15 cellular contexts compared by ENCODE assay signal in genomic region chr10:15238553-15239335, GRCh38.
DNase-seq lines count a peak whose midpoint lies in the region; ATAC-seq and TF ChIP-seq lines count a peak whose summit lies in the region.
"Had no signal": no experiment of that assay in that cellular context is flagged by ENCODE, and none has a peak within 500 bp of the region (broad histone marks: within the 10 kb centered on the region; RNA-seq: fewer than 3 reads in every experiment).

No MANE protein-coding gene starts in this region.

- POLR2A ChIA-PET in activated CD8-positive, alpha-beta T cell treated with anti-CD3 and anti-CD28 coated beads for 36 hours (lab: Charles Lee) = no interaction called here

- H3K9me3 Mint-ChIP-seq in activated CD8-positive, alpha-beta memory T cell treated with anti-CD3 and anti-CD28 coated beads, Interleukin-2, amount 10 ng/mL, durations not matched to agents 7 days and 5 days (ENCODE audit: low read depth) = no peaks in the 10 kb centered on the region
- no peaks in the 10 kb centered on the region for H3K9me3 Mint-ChIP-seq in activated CD8-positive, alpha-beta T cell treated with anti-CD3 and anti-CD28 coated beads for 36 hours
- no peaks in the 10 kb centered on the region for H3K9me3 Mint-ChIP-seq in stimulated activated naive B cell treated with anti-CD40 and anti-IgM and Interleukin-4, amounts not matched to agents 10 μg/mL and 1 μg/mL and 100 μg/mL, for 72 hours

- H3K27me3 Mint-ChIP-seq in activated CD8-positive, alpha-beta memory T cell treated with anti-CD3 and anti-CD28 coated beads, Interleukin-2, amount 10 ng/mL, durations not matched to agents 7 days and 5 days = peaks cover 3% of the 10 kb centered on the region
- no peaks in the 10 kb centered on the region for H3K27me3 Mint-ChIP-seq in activated CD8-positive, alpha-beta T cell treated with anti-CD3 and anti-CD28 coated beads for 36 hours
- H3K27me3 Mint-ChIP-seq in stimulated activated naive B cell treated with anti-CD40 and anti-IgM and Interleukin-4, amounts not matched to agents 10 μg/mL and 1 μg/mL and 100 μg/mL, for 72 hours = no peaks in the 10 kb centered on the region

- ATAC-seq in activated CD8-positive, alpha-beta memory T cell treated with anti-CD3 and anti-CD28 coated beads, Interleukin-2, amount 10 ng/mL, durations not matched to agents 7 days and 5 days = peak; percentile 53
- ATAC-seq in activated CD8-positive, alpha-beta T cell treated with anti-CD3 and anti-CD28 coated beads for 36 hours = peak; percentile 85
- no peak for ATAC-seq in GM21825 (IDR thresholded peaks at IDR 0.05; ENCODE audit: unreplicated experiment)
- no peak for ATAC-seq in stimulated activated naive B cell treated with anti-CD40 and anti-IgM and Interleukin-4, amounts not matched to agents 10 μg/mL and 1 μg/mL and 100 μg/mL, for 72 hours (replicated peaks)

- TF ChIP-seq CTCF in activated CD8-positive, alpha-beta T cell treated with anti-CD3 and anti-CD28 coated beads for 36 hours (IDR thresholded peaks at IDR 0.05) = no peak
- no peak for TF ChIP-seq CTCF in fibroblast of the aortic adventitia (IDR thresholded peaks at IDR 0.05; ENCODE audit: insufficient read depth, low read length)

- H3K4me3 ChIP-seq in fibroblast of the aortic adventitia (ENCODE audit: low read depth, low read length) = no peak overlapping the region
- H3K4me3 ChIP-seq: esophagus squamous epithelium, SK-N-MC had no signal

- H3K36me3 Mint-ChIP-seq in activated CD8-positive, alpha-beta memory T cell treated with anti-CD3 and anti-CD28 coated beads, Interleukin-2, amount 10 ng/mL, durations not matched to agents 7 days and 5 days = no peaks in the 10 kb centered on the region
- peaks cover 3% of the 10 kb centered on the region for H3K36me3 Mint-ChIP-seq in activated CD8-positive, alpha-beta T cell treated with anti-CD3 and anti-CD28 coated beads for 36 hours (ENCODE audit: low read depth)
- H3K36me3 Mint-ChIP-seq in stimulated activated naive B cell treated with anti-CD40 and anti-IgM and Interleukin-4, amounts not matched to agents 10 μg/mL and 1 μg/mL and 100 μg/mL, for 72 hours = no peaks in the 10 kb centered on the region

- intact Hi-C loops in activated CD8-positive, alpha-beta T cell treated with anti-CD3 and anti-CD28 coated beads for 36 hours (cut with micrococcal nuclease) = no loop called here

- H3K27ac Mint-ChIP-seq in activated CD8-positive, alpha-beta memory T cell treated with anti-CD3 and anti-CD28 coated beads, Interleukin-2, amount 10 ng/mL, durations not matched to agents 7 days and 5 days = no peak overlapping the region
- H3K27ac Mint-ChIP-seq in activated CD8-positive, alpha-beta T cell treated with anti-CD3 and anti-CD28 coated beads for 36 hours = no peak overlapping the region
- H3K27ac Mint-ChIP-seq in stimulated activated naive B cell treated with anti-CD40 and anti-IgM and Interleukin-4, amounts not matched to agents 10 μg/mL and 1 μg/mL and 100 μg/mL, for 72 hours = no peak overlapping the region
- H3K27ac Mint-ChIP-seq: B cell had no signal

- CTCF ChIA-PET in activated CD8-positive, alpha-beta memory T cell treated with anti-CD3 and anti-CD28 coated beads, Interleukin-2, amount 10 ng/mL, durations not matched to agents 7 days and 5 days (lab: Charles Lee) = interaction anchor here (1.1 kb wide), 1 partner anchor 16 kb away, joined by 3 read pairs; no protein-coding TSS in a partner anchor
- CTCF ChIA-PET in activated CD8-positive, alpha-beta T cell treated with anti-CD3 and anti-CD28 coated beads for 36 hours (lab: Charles Lee) = interaction anchor here (0.8 to 1.4 kb wide), 3 partner anchors 20 to 267 kb away, joined by 3 to 5 read pairs (median 3); no protein-coding TSS in a partner anchor

- H3K4me1 Mint-ChIP-seq in activated CD8-positive, alpha-beta memory T cell treated with anti-CD3 and anti-CD28 coated beads, Interleukin-2, amount 10 ng/mL, durations not matched to agents 7 days and 5 days = peaks cover 7% of the 10 kb centered on the region
- H3K4me1 Mint-ChIP-seq in activated CD8-positive, alpha-beta T cell treated with anti-CD3 and anti-CD28 coated beads for 36 hours (ENCODE audit: low read depth) = peaks cover 13% of the 10 kb centered on the region
- no peaks in the 10 kb centered on the region for H3K4me1 Mint-ChIP-seq in stimulated activated naive B cell treated with anti-CD40 and anti-IgM and Interleukin-4, amounts not matched to agents 10 μg/mL and 1 μg/mL and 100 μg/mL, for 72 hours
- H3K4me1 Mint-ChIP-seq: B cell had no signal

- no peak overlapping the region for H3K4me3 Mint-ChIP-seq in activated CD8-positive, alpha-beta memory T cell treated with anti-CD3 and anti-CD28 coated beads, Interleukin-2, amount 10 ng/mL, durations not matched to agents 7 days and 5 days
- no peak overlapping the region for H3K4me3 Mint-ChIP-seq in activated CD8-positive, alpha-beta T cell treated with anti-CD3 and anti-CD28 coated beads for 36 hours
- no peak overlapping the region for H3K4me3 Mint-ChIP-seq in stimulated activated naive B cell treated with anti-CD40 and anti-IgM and Interleukin-4, amounts not matched to agents 10 μg/mL and 1 μg/mL and 100 μg/mL, for 72 hours
- H3K4me3 Mint-ChIP-seq: B cell had no signal

- DNase-seq in activated CD8-positive, alpha-beta memory T cell treated with anti-CD3 and anti-CD28 coated beads, Interleukin-2, amount 10 ng/mL, durations not matched to agents 7 days and 5 days = no peak
- DNase-seq in activated CD8-positive, alpha-beta memory T cell treated with anti-CD3 and anti-CD28 coated beads, Interleukin-2, amount 50 U/mL, for 4 hours = no peak
- DNase-seq in activated CD8-positive, alpha-beta T cell treated with anti-CD3 and anti-CD28 coated beads for 36 hours = peak; percentile 50
- DNase-seq in fibroblast of the aortic adventitia (ENCODE audit: low read depth) (peak; percentile 11), stromal cell of bone marrow (ENCODE audit: low read depth) (peak; percentile 41), AG08396 (ENCODE audit: low spot score) (no peak)
- DNase-seq in stimulated activated naive B cell treated with anti-CD40 and anti-IgM and Interleukin-4, amounts not matched to agents 10 μg/mL and 1 μg/mL and 100 μg/mL, for 72 hours = no peak
- DNase-seq: activated CD4-positive, alpha-beta T cell treated with anti-CD3 and anti-CD28 coated beads, Interleukin-2, amount 50 U/mL, for 1 hour; esophagus squamous epithelium; islet precursor cell; NCI-H748 treated with DMSO at 0.1 percent for 48 hours; stimulated activated naive CD4-positive, alpha-beta T cell treated with Interleukin-2 at 50 U/mL for 16 hours had no signal

Comparison
In these comparisons a context has a peak if more than half of its experiments do, and no peak if none do; other contexts are left out.
1. ATAC-seq: peak in activated CD8-positive, alpha-beta memory T cell treated with anti-CD3 and anti-CD28 coated beads, Interleukin-2, amount 10 ng/mL, durations not matched to agents 7 days and 5 days (single experiment) and activated CD8-positive, alpha-beta T cell treated with anti-CD3 and anti-CD28 coated beads for 36 hours (single experiment); none in GM21825 (single experiment) and stimulated activated naive B cell treated with anti-CD40 and anti-IgM and Interleukin-4, amounts not matched to agents 10 μg/mL and 1 μg/mL and 100 μg/mL, for 72 hours (0 of 2).
2. DNase-seq: peak in activated CD8-positive, alpha-beta T cell treated with anti-CD3 and anti-CD28 coated beads for 36 hours (single experiment), fibroblast of the aortic adventitia (single experiment) and stromal cell of bone marrow (single experiment); none in activated CD8-positive, alpha-beta memory T cell treated with anti-CD3 and anti-CD28 coated beads, Interleukin-2, amount 10 ng/mL, durations not matched to agents 7 days and 5 days (single experiment), activated CD8-positive, alpha-beta memory T cell treated with anti-CD3 and anti-CD28 coated beads, Interleukin-2, amount 50 U/mL, for 4 hours (single experiment), AG08396 (single experiment) and stimulated activated naive B cell treated with anti-CD40 and anti-IgM and Interleukin-4, amounts not matched to agents 10 μg/mL and 1 μg/mL and 100 μg/mL, for 72 hours (single experiment).